In the genomic region with DNA sequence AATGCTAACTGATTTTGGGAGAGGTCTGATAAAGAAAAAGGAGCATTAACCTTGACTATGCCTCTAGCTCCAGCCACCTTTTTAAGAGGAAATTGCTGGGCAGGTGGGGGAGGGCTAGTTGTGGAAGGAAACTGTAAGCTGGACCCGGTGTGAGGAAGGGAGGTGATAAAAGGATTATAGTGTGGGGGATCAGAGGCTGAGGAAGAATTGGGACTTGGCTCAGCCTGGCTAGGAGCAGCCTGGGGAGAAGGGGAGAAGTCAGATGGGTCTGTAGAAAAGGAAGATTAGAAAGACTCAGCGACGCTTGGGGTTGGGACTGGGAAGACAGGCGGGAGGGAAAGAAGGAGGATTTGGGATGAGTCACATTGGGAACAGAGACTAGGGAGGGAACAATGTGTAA, we compare ENCODE assay signal across 1 cellular context. TPM values are rescaled to one million over a fixed set of nuclear protein-coding genes. Genes with fewer than 3 reads are reported as not detected.
"Had no signal": no experiment of that assay in that cellular context is flagged by ENCODE, and none has a peak within 500 bp of the region (broad histone marks: within the 10 kb centered on the region; RNA-seq: fewer than 3 reads in every experiment).

No MANE protein-coding gene starts in this region.

RNA-seq across cellular contexts. Expression of gene FAR2, which starts 10.2 kb away (rescaled TPM):
- total RNA-seq: G401 had no signal
